20 cellular contexts compared by ENCODE assay signal in genomic region chr7:26551740-26552139, GRCh38.
"Had no signal": no experiment of that assay in that cellular context is flagged by ENCODE, and none has a peak within 500 bp of the region (broad histone marks: within the 10 kb centered on the region; RNA-seq: fewer than 3 reads in every experiment).

No MANE protein-coding gene starts in this region.

- DNase-seq: MG63, NCI-H1092, NCI-H1105 treated with DMSO at 0.1 percent for 48 hours, NCI-H1417 treated with DMSO at 0.1 percent for 48 hours, NCI-H146, NCI-H1694 treated with DMSO at 0.1 percent for 48 hours, NCI-H1930, NCI-H2081, NCI-H2107, NCI-H2227 treated with DMSO at 0.1 percent for 48 hours, NCI-H524, NCI-H526 treated with DMSO at 0.1 percent for 48 hours, NCI-H748 treated with DMSO at 0.1 percent for 48 hours, PC-9, Peyer's patch, SHP77 treated with DMSO at 0.1 percent for 48 hours, SJCRH30 had no signal

- H3K4me2 ChIP-seq: PC-9 had no signal

- H3K9me3 ChIP-seq: MG63, Peyer's patch, SJCRH30 had no signal

- H3K27ac ChIP-seq: PC-9, Peyer's patch, SJCRH30 had no signal

- H3K27me3 ChIP-seq: Peyer's patch had no signal

- FAIRE-seq: K562 had no signal

- H3K4me1 ChIP-seq: Peyer's patch, SJCRH30 had no signal

- ATAC-seq: K562, Right ventricle myocardium inferior, SK-N-SH treated with all-trans-retinoic acid at 6 μM for 48 hours had no signal

- H3K4me3 ChIP-seq: K562, MG63, PC-9, Peyer's patch, SJCRH30 had no signal

- H2AFZ ChIP-seq: PC-9 had no signal

- H3K36me3 ChIP-seq: MG63, Peyer's patch, SJCRH30 had no signal
